8 cellular contexts compared by ENCODE assay signal in the genomic region with DNA sequence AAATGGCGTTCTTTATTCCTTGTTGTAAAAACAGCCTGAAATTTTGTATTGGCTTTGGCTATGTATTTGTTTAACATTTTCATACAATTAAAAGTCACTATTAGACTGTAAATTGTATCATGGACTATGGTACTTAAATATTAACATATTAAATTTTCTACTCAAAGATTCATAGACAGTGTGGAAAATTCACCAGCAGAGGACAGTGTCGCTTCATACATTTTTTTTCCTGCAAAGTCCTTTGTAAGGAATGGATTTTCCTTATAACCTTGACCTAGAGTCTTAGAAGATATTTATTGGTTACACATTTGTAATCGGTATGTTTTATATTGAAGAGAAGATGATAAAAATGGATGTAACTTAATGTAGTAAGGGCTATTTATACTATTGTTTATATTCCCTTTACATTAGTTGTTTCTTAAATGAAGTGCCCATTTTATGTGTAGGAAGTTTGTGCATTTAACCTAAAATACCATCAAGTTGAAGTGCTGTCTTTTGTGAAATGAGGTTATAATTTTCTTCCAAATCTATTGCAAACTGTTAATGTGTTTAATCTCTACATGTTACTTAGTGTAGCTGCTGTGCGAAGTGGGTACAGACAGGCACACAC.
DNase-seq lines count a peak whose midpoint lies in the region; ATAC-seq and TF ChIP-seq lines count a peak whose summit lies in the region.

No MANE protein-coding gene starts in this region.

- ATAC-seq in body of pancreas = peak; percentile 33
- no peak for ATAC-seq in HG03521 (IDR thresholded peaks at IDR 0.05; ENCODE audit: unreplicated experiment)

- H3K36me3 ChIP-seq in body of pancreas (replicated peaks in 1 of 2; ENCODE audit: insufficient read depth in 1 of 2, low read depth in 2 of 2) = no peaks in the 10 kb centered on the region

- intact Hi-C loops in body of pancreas (cut with DNase I) = no loop called here

- peak; percentile 69 for TF ChIP-seq CTCF in LNCaP clone FGC (IDR thresholded peaks at IDR 0.05; ENCODE audit: control insufficient read depth, extremely low read depth, insufficient read depth)
- peak; percentile 26 to 66 (median 53) for TF ChIP-seq CTCF in body of pancreas (IDR thresholded peaks at IDR 0.05)

- TF ChIP-seq POLR2A in body of pancreas (IDR thresholded peaks at IDR 0.05) = no peak

- WGBS in body of pancreas, 2 donors = 59 to 62% methylated on average over 4 of the region's 4 CpGs

- peak; percentile 26 for DNase-seq in DMS114 treated with DMSO at 0.1 percent for 48 hours (lab: John Stamatoyannopoulos, UW; ENCODE audit: unreplicated experiment)
- no peak for DNase-seq in LNCaP clone FGC (ENCODE audit: low read depth)
- DNase-seq in body of pancreas = peak in 1 of 4 donors; percentile 17
- DNase-seq in midbrain (lab: John Stamatoyannopoulos, UW) = peak; percentile 36
- no peak for DNase-seq in SKM-1 (lab: John Stamatoyannopoulos, UW; ENCODE audit: unreplicated experiment)
- DNase-seq in islet precursor cell = no peak
- DNase-seq in NOMO-1 (lab: John Stamatoyannopoulos, UW; ENCODE audit: unreplicated experiment in 2 of 2) = no peak

- no peak overlapping the region for H3K4me3 ChIP-seq in LNCaP clone FGC (ENCODE audit: low read depth, low read length)
- no peak overlapping the region for H3K4me3 ChIP-seq in body of pancreas

- H3K27ac ChIP-seq in body of pancreas = no peak overlapping the region

- peaks cover 17% of the 10 kb centered on the region for H3K4me1 ChIP-seq in body of pancreas

- no peaks in the 10 kb centered on the region for H3K9me3 ChIP-seq in body of pancreas

- no peaks in the 10 kb centered on the region for H3K27me3 ChIP-seq in body of pancreas

Comparison
In these comparisons a context has a peak if more than half of its experiments do, and no peak if none do; other contexts are left out.
1. DNase-seq: peak in DMS114 treated with DMSO at 0.1 percent for 48 hours (single experiment) and midbrain (single experiment); none in LNCaP clone FGC (single experiment), SKM-1 (single experiment), islet precursor cell (single experiment) and NOMO-1 (0 of 2).